1 cellular context compared by ENCODE assay signal in genomic region chr14:65412189-65412846, GRCh38.
TF ChIP-seq lines count a peak whose summit lies in the region.

Gene FUT8 (plus strand): TSS chr14:65412730. CDS start chr14:65561564, 148,834 bp downstream.

TF ChIP-seq in HepG2, 621 proteins besides CTCF, POLR2A, EP300 and RAD21 (continued from another document and continues in another):
- TF ChIP-seq ZNF780A (CRISPR knock-in tag; IDR thresholded peaks at IDR 0.05), result no peak
- no peak for TF ChIP-seq FOSL1 (CRISPR knock-in tag; IDR thresholded peaks at IDR 0.05; ENCODE audit: borderline replicate concordance)
- TF ChIP-seq ONECUT2 (CRISPR knock-in tag; IDR thresholded peaks at IDR 0.05), result no peak
- no peak for TF ChIP-seq LBX2 (CRISPR knock-in tag; IDR thresholded peaks at IDR 0.05; ENCODE audit: borderline replicate concordance)
- no peak for TF ChIP-seq MAFG (CRISPR knock-in tag; IDR thresholded peaks at IDR 0.05)
- TF ChIP-seq JDP2 (CRISPR knock-in tag; IDR thresholded peaks at IDR 0.05; ENCODE audit: borderline replicate concordance), result no peak
- TF ChIP-seq MEIS1 (CRISPR knock-in tag; IDR thresholded peaks at IDR 0.05; ENCODE audit: borderline replicate concordance), result peak; percentile 31; the same call in 1 of the 2 replicates
- TF ChIP-seq ZNF354B (CRISPR knock-in tag; IDR thresholded peaks at IDR 0.05), result no peak
- TF ChIP-seq ZNF891 (CRISPR knock-in tag; IDR thresholded peaks at IDR 0.05), result no peak; the same call in 1 of the 2 replicates
- TF ChIP-seq ZGPAT (CRISPR knock-in tag; IDR thresholded peaks at IDR 0.05), result peak; percentile 58
- TF ChIP-seq KDM1A (CRISPR knock-in tag; IDR thresholded peaks at IDR 0.05), result 0 out of 2 replicates have a peak, but pooled peaks have one; percentile 24
- no peak for TF ChIP-seq MAFK (conservative IDR thresholded peaks at IDR 0.05 in 1 of 2, IDR thresholded peaks at IDR 0.05 in 1 of 2; ENCODE audit: low read length in 2 of 2)
- TF ChIP-seq PHF8 (CRISPR knock-in tag; IDR thresholded peaks at IDR 0.05), result peak; percentile 50
- no peak for TF ChIP-seq ZNF101 (CRISPR knock-in tag; IDR thresholded peaks at IDR 0.05; ENCODE audit: borderline replicate concordance, low read depth)
- peak; percentile 48; the same call in 1 of the 2 replicates for TF ChIP-seq SP2 (CRISPR knock-in tag; IDR thresholded peaks at IDR 0.05)
- TF ChIP-seq ZNF800 (CRISPR knock-in tag; IDR thresholded peaks at IDR 0.05), result no peak
- no peak for TF ChIP-seq ZNF713 (CRISPR knock-in tag; IDR thresholded peaks at IDR 0.05)
- TF ChIP-seq REXO4 (CRISPR knock-in tag; IDR thresholded peaks at IDR 0.05; ENCODE audit: borderline replicate concordance), result no peak
- no peak for TF ChIP-seq ZBTB1 (CRISPR knock-in tag; IDR thresholded peaks at IDR 0.05; ENCODE audit: borderline replicate concordance)
- peak; percentile 41 for TF ChIP-seq KDM3A (CRISPR knock-in tag; IDR thresholded peaks at IDR 0.05; ENCODE audit: low read depth)
- no peak; the same call in 1 of the 2 replicates for TF ChIP-seq ZNF350 (CRISPR knock-in tag; IDR thresholded peaks at IDR 0.05; ENCODE audit: borderline replicate concordance, low read depth)
- no peak for TF ChIP-seq SMARCC2 (IDR thresholded peaks at IDR 0.05)
- TF ChIP-seq RORA (CRISPR knock-in tag; IDR thresholded peaks at IDR 0.05), result no peak
- TF ChIP-seq NFIB (CRISPR knock-in tag; IDR thresholded peaks at IDR 0.05; ENCODE audit: borderline replicate concordance), result no peak
- no peak for TF ChIP-seq ZNF136 (CRISPR knock-in tag; IDR thresholded peaks at IDR 0.05; ENCODE audit: low read depth)
- TF ChIP-seq ZNF749 (CRISPR knock-in tag; IDR thresholded peaks at IDR 0.05; ENCODE audit: borderline replicate concordance), result no peak
- no peak for TF ChIP-seq E2F5 (CRISPR knock-in tag; conservative IDR thresholded peaks at IDR 0.05)
- TF ChIP-seq FOXK2 (IDR thresholded peaks at IDR 0.05), result no peak
- TF ChIP-seq PAF1 (CRISPR knock-in tag; IDR thresholded peaks at IDR 0.05), result no peak
- no peak for TF ChIP-seq SRSF4 (IDR thresholded peaks at IDR 0.05; ENCODE audit: low read depth, low read length, poor library complexity, severe bottlenecking)
- no peak for TF ChIP-seq SIN3A (IDR thresholded peaks at IDR 0.05; ENCODE audit: borderline replicate concordance, low read depth, low read length)
- peak; percentile 33; the same call in 1 of the 2 replicates for TF ChIP-seq ELF3 (CRISPR knock-in tag; IDR thresholded peaks at IDR 0.05)
- TF ChIP-seq SIX1 (CRISPR knock-in tag; IDR thresholded peaks at IDR 0.05; ENCODE audit: borderline replicate concordance), result no peak
- TF ChIP-seq SKI (IDR thresholded peaks at IDR 0.05; ENCODE audit: partially characterized antibody), result no peak
- TF ChIP-seq TAF15 (IDR thresholded peaks at IDR 0.05; ENCODE audit: low read depth, low read length, poor library complexity, severe bottlenecking), result no peak
- TF ChIP-seq MTERF4 (CRISPR knock-in tag; IDR thresholded peaks at IDR 0.05), result 0 out of 2 replicates have a peak, but pooled peaks have one; percentile 4
- TF ChIP-seq CREM (IDR thresholded peaks at IDR 0.05), result no peak
- TF ChIP-seq CREM (CRISPR knock-in tag; IDR thresholded peaks at IDR 0.05), result no peak
- TF ChIP-seq ZNF879 (CRISPR knock-in tag; IDR thresholded peaks at IDR 0.05), result no peak; the same call in 1 of the 2 replicates
- no peak for TF ChIP-seq ADNP (CRISPR knock-in tag; IDR thresholded peaks at IDR 0.05)
- 0 out of 2 replicates have a peak, but pooled peaks have one; percentile 49 for TF ChIP-seq CENPT (CRISPR knock-in tag; IDR thresholded peaks at IDR 0.05; ENCODE audit: low read depth)
- TF ChIP-seq ZFP1 (CRISPR knock-in tag; IDR thresholded peaks at IDR 0.05), result no peak
- TF ChIP-seq ZNF274 (CRISPR knock-in tag; IDR thresholded peaks at IDR 0.05), result peak; percentile 43; the same call in 1 of the 2 replicates
- peak; percentile 76; the same call in 1 of the 2 replicates for TF ChIP-seq SAP130 (CRISPR knock-in tag; IDR thresholded peaks at IDR 0.05; ENCODE audit: low read depth)
- TF ChIP-seq ZBTB43 (CRISPR knock-in tag; conservative IDR thresholded peaks at IDR 0.05), result peak; percentile 16; the same call in 1 of the 2 replicates
- TF ChIP-seq MEF2D (CRISPR knock-in tag; IDR thresholded peaks at IDR 0.05), result no peak
- no peak for TF ChIP-seq TRIM22 (IDR thresholded peaks at IDR 0.05)
- peak; percentile 41 for TF ChIP-seq ASH2L (IDR thresholded peaks at IDR 0.05; ENCODE audit: insufficient read length, low read depth, low read length)
- peak; percentile 83 for TF ChIP-seq TAF1 (CRISPR knock-in tag; IDR thresholded peaks at IDR 0.05)
- TF ChIP-seq ZNF567 (CRISPR knock-in tag; IDR thresholded peaks at IDR 0.05; ENCODE audit: borderline replicate concordance), result peak; percentile 46; the same call in 1 of the 2 replicates
- TF ChIP-seq ZNF772 (CRISPR knock-in tag; IDR thresholded peaks at IDR 0.05), result peak; percentile 48
- no peak for TF ChIP-seq CEBPZ (IDR thresholded peaks at IDR 0.05; ENCODE audit: low read length)
- TF ChIP-seq ZNF557 (CRISPR knock-in tag; IDR thresholded peaks at IDR 0.05), result no peak
- TF ChIP-seq RXRA (CRISPR knock-in tag; IDR thresholded peaks at IDR 0.05), result no peak; the same call in 1 of the 2 replicates
- no peak for TF ChIP-seq GATA4 (IDR thresholded peaks at IDR 0.05; ENCODE audit: borderline replicate concordance, low read depth)
- no peak for TF ChIP-seq ZKSCAN5 (CRISPR knock-in tag; IDR thresholded peaks at IDR 0.05)
- TF ChIP-seq E2F1 (CRISPR knock-in tag; IDR thresholded peaks at IDR 0.05), result no peak; the same call in 1 of the 2 replicates
- no peak for TF ChIP-seq NKX3-1 (CRISPR knock-in tag; IDR thresholded peaks at IDR 0.05)
- TF ChIP-seq ZNF10 (CRISPR knock-in tag; IDR thresholded peaks at IDR 0.05; ENCODE audit: borderline replicate concordance, low read depth), result no peak
- peak; percentile 56 for TF ChIP-seq GABPB1 (CRISPR knock-in tag; IDR thresholded peaks at IDR 0.05)
- TF ChIP-seq HCFC1 (IDR thresholded peaks at IDR 0.05; ENCODE audit: low read depth, low read length), result no peak
- no peak for TF ChIP-seq ZNF597 (CRISPR knock-in tag; IDR thresholded peaks at IDR 0.05)
- no peak for TF ChIP-seq ZFP36L2 (CRISPR knock-in tag; IDR thresholded peaks at IDR 0.05)
- no peak for TF ChIP-seq MED8 (CRISPR knock-in tag; IDR thresholded peaks at IDR 0.05; ENCODE audit: insufficient replicate concordance)
- 0 out of 2 replicates have a peak, but pooled peaks have one; percentile 18 for TF ChIP-seq ZNF235 (CRISPR knock-in tag; IDR thresholded peaks at IDR 0.05; ENCODE audit: borderline replicate concordance)
